ENCODE assay signal across 23 cellular contexts in genomic region chr5:42454216-42454995, GRCh38. TPM values are rescaled to one million over a fixed set of nuclear protein-coding genes. Genes with fewer than 3 reads are reported as not detected.
"Had no signal": no experiment of that assay in that cellular context is flagged by ENCODE, and none has a peak within 500 bp of the region (broad histone marks: within the 10 kb centered on the region; RNA-seq: fewer than 3 reads in every experiment).

No MANE protein-coding gene starts in this region.

- H3K27me3 Mint-ChIP-seq: brain had no signal

- H3K4me1 ChIP-seq: transverse colon had no signal

- H3K9me3 ChIP-seq: gastrocnemius medialis, neutrophil had no signal

- H3K4me3 ChIP-seq: gastrocnemius medialis, heart left ventricle, skin epidermis, transverse colon had no signal

- H3K4me1 Mint-ChIP-seq: brain, immature natural killer cell had no signal

- H3K4me3 Mint-ChIP-seq: activated naive CD8-positive, alpha-beta T cell; brain; immature natural killer cell; naive thymus-derived CD4-positive, alpha-beta T cell had no signal

- DNase-seq: activated CD4-positive, alpha-beta T cell treated with anti-CD3 and anti-CD28 coated beads, Interleukin-2, amount 50 U/mL, for 1 hour; activated CD8-positive, alpha-beta memory T cell treated with anti-CD3 and anti-CD28 coated beads for 24 hours; activated gamma-delta T cell treated with Interleukin-2 at 50 U/mL for 16 hours; amygdala; cerebellar nuclear complex; effector CD8-positive, alpha-beta T cell; gastrocnemius medialis; immature natural killer cell; left colon; naive thymus-derived CD4-positive, alpha-beta T cell; stimulated activated CD4-positive, alpha-beta T cell treated with anti-CD3 and anti-CD28 coated beads, Interleukin-4, amount 100 ng/mL, for 4 hours; stimulated activated CD8-positive, alpha-beta memory T cell treated with anti-CD3 and anti-CD28 coated beads, Interleukin-4, amount 100 ng/mL, for 48 hours; stimulated activated naive CD4-positive, alpha-beta T cell treated with Interleukin-2 at 50 U/mL for 16 hours; substantia nigra; transverse colon had no signal

- ATAC-seq: activated CD4-positive, CD25-positive, alpha-beta regulatory T cell treated with anti-CD3 and anti-CD28 coated beads, Interleukin-2, amount 50 U/mL, for 24 hours; left colon; naive thymus-derived CD4-positive, alpha-beta T cell had no signal

- H3K36me3 ChIP-seq: gastrocnemius medialis, heart left ventricle, neutrophil, transverse colon had no signal

- H3K27me3 ChIP-seq: gastrocnemius medialis, heart left ventricle, neutrophil, transverse colon had no signal

- H3K36me3 Mint-ChIP-seq: activated naive CD8-positive, alpha-beta T cell; brain; immature natural killer cell had no signal

- H3K27ac ChIP-seq: heart left ventricle, neutrophil, parathyroid adenoma, skin epidermis, transverse colon had no signal

- H3K27ac Mint-ChIP-seq: activated naive CD8-positive, alpha-beta T cell; brain; immature natural killer cell; naive thymus-derived CD4-positive, alpha-beta T cell had no signal

RNA-seq across cellular contexts. Expression of gene GHR, which starts 31.2 kb away (rescaled TPM):
- total RNA-seq: mononuclear cell; naive thymus-derived CD4-positive, alpha-beta T cell had no signal
- polyA plus RNA-seq: immature natural killer cell; naive thymus-derived CD4-positive, alpha-beta T cell had no signal
